In genomic region chr5:171023508-171023907, GRCh38 we compare ENCODE assay signal across 23 cellular contexts.
"Had no signal": no experiment of that assay in that cellular context is flagged by ENCODE, and none has a peak within 500 bp of the region (broad histone marks: within the 10 kb centered on the region; RNA-seq: fewer than 3 reads in every experiment).

No MANE protein-coding gene starts in this region.

- H3K27ac ChIP-seq: brain microvascular endothelial cell, gastrocnemius medialis, heart left ventricle, pancreas, prostate gland, suprapubic skin, tibial artery, upper lobe of right lung had no signal

- H3K9me3 ChIP-seq: gastrocnemius medialis, pancreas, prostate gland, upper lobe of right lung had no signal

- ATAC-seq: esophagus mucosa; gastrocnemius medialis; heart left ventricle; naive thymus-derived CD8-positive, alpha-beta T cell; pancreas; upper lobe of right lung had no signal

- DNase-seq: activated CD4-positive, alpha-beta T cell treated with anti-CD3 and anti-CD28 coated beads for 4 hours; activated CD4-positive, alpha-beta T cell treated with anti-CD3 and anti-CD28 coated beads, Interleukin-2, amount 50 U/mL, for 48 hours; activated CD8-positive, alpha-beta memory T cell treated with anti-CD3 and anti-CD28 coated beads for 24 hours; activated effector memory CD4-positive, alpha-beta T cell treated with anti-CD3 and anti-CD28 coated beads, Interleukin-2, amount 50 U/mL, for 16 hours; activated naive CD4-positive, alpha-beta T cell treated with anti-CD3 and anti-CD28 coated beads for 36 hours; activated naive CD8-positive, alpha-beta T cell treated with anti-CD3 and anti-CD28 coated beads for 36 hours; amniotic stem cell; brain microvascular endothelial cell; gastrocnemius medialis; heart left ventricle; hypothalamus; immature natural killer cell; naive thymus-derived CD8-positive, alpha-beta T cell; nucleus accumbens; pancreas; stimulated activated CD4-positive, alpha-beta T cell treated with anti-CD3 and anti-CD28 coated beads, Interleukin-15, amount 100 ng/mL, for 24 hours; stimulated activated CD4-positive, alpha-beta T cell treated with anti-CD3 and anti-CD28 coated beads, Interleukin-2, amount 100 ng/mL, for 24 hours; stimulated activated naive CD4-positive, alpha-beta T cell; tibial artery; upper lobe of right lung had no signal

- H3K36me3 ChIP-seq: brain microvascular endothelial cell, gastrocnemius medialis, heart left ventricle, pancreas, prostate gland, suprapubic skin, upper lobe of right lung had no signal

- H3K4me1 ChIP-seq: gastrocnemius medialis, heart left ventricle, pancreas, prostate gland, suprapubic skin, tibial artery, upper lobe of right lung had no signal

- H3K4me3 ChIP-seq: gastrocnemius medialis, heart left ventricle, pancreas, prostate gland, suprapubic skin, tibial artery, upper lobe of right lung had no signal

- H3K27me3 ChIP-seq: brain microvascular endothelial cell, gastrocnemius medialis, heart left ventricle, pancreas, suprapubic skin, tibial artery, upper lobe of right lung had no signal
